In genomic region chr3:52034651-52035050, GRCh38 we compare ENCODE assay signal across 1 cellular context.
TF ChIP-seq lines count a peak whose summit lies in the region.

No MANE protein-coding gene starts in this region.

TF ChIP-seq in HepG2, 621 proteins besides CTCF, POLR2A, EP300 and RAD21:
- TF ChIP-seq ZNF484 (CRISPR knock-in tag; IDR thresholded peaks at IDR 0.05; ENCODE audit: borderline replicate concordance, low read depth): no peak
- peak; percentile 45 for TF ChIP-seq ZFP36 (IDR thresholded peaks at IDR 0.05; ENCODE audit: borderline replicate concordance, low read depth, low read length, partially characterized antibody)
